ENCODE assay signal across 1 cellular context in genomic region chr7:65268782-65269149, GRCh38.
TF ChIP-seq lines count a peak whose summit lies in the region.

No MANE protein-coding gene starts in this region.

TF ChIP-seq in HCT116, 20 proteins besides CTCF, POLR2A, EP300 and RAD21 (continued from another document):
- TF ChIP-seq REST (IDR thresholded peaks at IDR 0.05; ENCODE audit: low read depth) (no peak), JUND (IDR thresholded peaks at IDR 0.05) (no peak), SRF (IDR thresholded peaks at IDR 0.05; ENCODE audit: low read depth) (no peak)
